9 cellular contexts compared by ENCODE assay signal in the genomic region with DNA sequence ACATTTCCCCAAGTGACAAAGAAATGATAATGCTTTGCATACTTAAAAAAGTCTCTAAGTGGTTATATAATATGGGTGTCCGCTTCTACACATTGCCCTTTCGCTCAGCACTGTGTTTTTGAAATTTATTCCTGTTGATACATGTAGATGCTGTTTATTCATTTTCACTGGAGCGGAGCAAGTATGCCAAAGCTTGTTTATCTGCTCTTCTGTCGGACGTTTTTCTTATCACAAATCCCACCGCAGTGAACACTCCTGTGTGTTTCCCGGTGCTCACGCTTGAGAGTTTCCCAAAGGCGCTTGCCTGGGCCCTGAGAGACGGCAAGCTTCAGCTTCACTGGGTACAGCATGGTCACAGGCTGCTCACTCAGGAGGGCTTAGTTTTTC. TPM values are rescaled to one million over a fixed set of nuclear protein-coding genes. Genes with fewer than 3 reads are reported as not detected.
DNase-seq lines count a peak whose midpoint lies in the region; ATAC-seq and TF ChIP-seq lines count a peak whose summit lies in the region.
"Had no signal": no experiment of that assay in that cellular context is flagged by ENCODE, and none has a peak within 500 bp of the region (broad histone marks: within the 10 kb centered on the region; RNA-seq: fewer than 3 reads in every experiment).

No MANE protein-coding gene starts in this region.

- no TSS peak for BruUV-seq in MCF 10A (replicated peaks; lab: Mats Ljungman, UMichigan)

- no peaks in the 10 kb centered on the region for H3K27me3 Mint-ChIP-seq in MCF 10A (ENCODE audit: insufficient read depth, unreplicated experiment)

- no peak for ATAC-seq in lung (ENCODE audit: insufficient read depth, low FRiP score)
- no peak for ATAC-seq in GM18861 (IDR thresholded peaks at IDR 0.05; ENCODE audit: unreplicated experiment)
- no peak for ATAC-seq in HG02763 (IDR thresholded peaks at IDR 0.05; ENCODE audit: unreplicated experiment)
- ATAC-seq: Panc1 had no signal

- H3K4me1 Mint-ChIP-seq in MCF 10A (ENCODE audit: insufficient read depth, unreplicated experiment): peaks cover 16% of the 10 kb centered on the region

- H3K27ac Mint-ChIP-seq in MCF 10A (ENCODE audit: low read depth, unreplicated experiment): peak overlapping the region; percentile 67

- WGBS in lung, 2 donors: 79 to 86% methylated on average over 10 of the region's 10 CpGs

- TF ChIP-seq CTCF in MCF 10A (IDR thresholded peaks at IDR 0.05; ENCODE audit: unreplicated experiment) (no peak), lung (IDR thresholded peaks at IDR 0.05; ENCODE audit: control extremely low read depth, extremely low read depth) (no peak)

- no peak overlapping the region for H3K4me3 ChIP-seq in lung
- peak overlapping the region in 4 of 5 donors; percentile 10 to 51 (median 26) for H3K4me3 ChIP-seq in subcutaneous abdominal adipose tissue (ENCODE audit: low read depth in 1 of 5, low read length in 5 of 5)

- H3K4me1 ChIP-seq in lung (ENCODE audit: control insufficient read depth in 2 of 2, insufficient read depth in 2 of 2, low read length in 2 of 2): peaks cover 0 to 3% of the 10 kb centered on the region in 2 donors
- H3K4me1 ChIP-seq in subcutaneous abdominal adipose tissue (ENCODE audit: control insufficient read depth in 5 of 5, insufficient read depth in 5 of 5, low read length in 5 of 5): peaks cover 6 to 27% (median 26%) of the 10 kb centered on the region in 5 donors

- H3K36me3 ChIP-seq in lung (ENCODE audit: control insufficient read depth in 2 of 2, insufficient read depth in 2 of 2, low read length in 2 of 2) (peaks cover 4 to 42% of the 10 kb centered on the region in 2 donors), subcutaneous abdominal adipose tissue (ENCODE audit: control insufficient read depth in 5 of 5, insufficient read depth in 5 of 5, low read length in 5 of 5) (peaks cover 0 to 61% (median 50%) of the 10 kb centered on the region in 5 donors)

- H3K36me3 Mint-ChIP-seq in MCF 10A (ENCODE audit: insufficient read depth, unreplicated experiment): peaks cover 85% of the 10 kb centered on the region

- H3K4me3 Mint-ChIP-seq in MCF 10A (ENCODE audit: unreplicated experiment): no peak overlapping the region

- CTCF ChIA-PET in MCF 10A (lab: Yijun Ruan, JAX): interaction anchor here (0.6 kb wide), 3 partner anchors 12 to 1752 kb away, joined by 3 read pairs; no protein-coding TSS in a partner anchor

- POLR2A ChIA-PET in MCF 10A (lab: Yijun Ruan, JAX): interaction anchor here (0.9 kb wide), 1 partner anchor 27 kb away, joined by 4 read pairs; no protein-coding TSS in a partner anchor

- intact Hi-C loops in MCF 10A (cut with micrococcal nuclease): loop anchor here (2.0 kb wide), 1 partner anchor 49 kb away; no protein-coding TSS in a partner anchor
- intact Hi-C loops in posterior cingulate gyrus (cut with DNase I): no loop called here

- H3K9ac ChIP-seq in subcutaneous abdominal adipose tissue (ENCODE audit: low read length in 5 of 5): no peak overlapping the region

- DNase-seq in NCI-H2107 (lab: John Stamatoyannopoulos, UW) (peak; percentile 18), MCF 10A (ENCODE audit: unreplicated experiment) (no peak), lung (ENCODE audit: low spot score) (no peak), HuH-7 (ENCODE audit: low spot score) (no peak), posterior cingulate gyrus (no peak)

- H3K9me3 ChIP-seq in lung (ENCODE audit: control insufficient read depth in 2 of 2, insufficient read depth in 1 of 2, low read length in 1 of 2): no peaks in the 10 kb centered on the region
- H3K9me3 ChIP-seq in subcutaneous abdominal adipose tissue (ENCODE audit: control insufficient read depth in 5 of 5, low read length in 5 of 5): no peaks in the 10 kb centered on the region

- H3K27ac ChIP-seq in lung (ENCODE audit: low read depth in 1 of 2, low read length in 1 of 2) (peak overlapping the region; percentile 69 to 88), subcutaneous abdominal adipose tissue (ENCODE audit: low read depth, low read length) (peak overlapping the region; percentile 91)

- H3K27me3 ChIP-seq in lung (ENCODE audit: control insufficient read depth, insufficient read depth) (no peaks in the 10 kb centered on the region), subcutaneous abdominal adipose tissue (ENCODE audit: control insufficient read depth in 5 of 5, insufficient read depth in 4 of 5, low read length in 5 of 5) (no peaks in the 10 kb centered on the region)

- H3K9me3 Mint-ChIP-seq in MCF 10A (ENCODE audit: unreplicated experiment): no peaks in the 10 kb centered on the region

RNA-seq across cellular contexts. Expression of a gene that starts 50.2 kb away (rescaled TPM):
- 42.7 and 43.0 TPM in 2 replicates for total RNA-seq in MCF 10A (2022)
- total RNA-seq in lung: 10 to 100 TPM; 32.0 to 61.7 TPM
- 10 to 100 TPM; 20.8 to 29.4 TPM for polyA plus RNA-seq in lung
